1 cellular context compared by ENCODE assay signal in the genomic region with DNA sequence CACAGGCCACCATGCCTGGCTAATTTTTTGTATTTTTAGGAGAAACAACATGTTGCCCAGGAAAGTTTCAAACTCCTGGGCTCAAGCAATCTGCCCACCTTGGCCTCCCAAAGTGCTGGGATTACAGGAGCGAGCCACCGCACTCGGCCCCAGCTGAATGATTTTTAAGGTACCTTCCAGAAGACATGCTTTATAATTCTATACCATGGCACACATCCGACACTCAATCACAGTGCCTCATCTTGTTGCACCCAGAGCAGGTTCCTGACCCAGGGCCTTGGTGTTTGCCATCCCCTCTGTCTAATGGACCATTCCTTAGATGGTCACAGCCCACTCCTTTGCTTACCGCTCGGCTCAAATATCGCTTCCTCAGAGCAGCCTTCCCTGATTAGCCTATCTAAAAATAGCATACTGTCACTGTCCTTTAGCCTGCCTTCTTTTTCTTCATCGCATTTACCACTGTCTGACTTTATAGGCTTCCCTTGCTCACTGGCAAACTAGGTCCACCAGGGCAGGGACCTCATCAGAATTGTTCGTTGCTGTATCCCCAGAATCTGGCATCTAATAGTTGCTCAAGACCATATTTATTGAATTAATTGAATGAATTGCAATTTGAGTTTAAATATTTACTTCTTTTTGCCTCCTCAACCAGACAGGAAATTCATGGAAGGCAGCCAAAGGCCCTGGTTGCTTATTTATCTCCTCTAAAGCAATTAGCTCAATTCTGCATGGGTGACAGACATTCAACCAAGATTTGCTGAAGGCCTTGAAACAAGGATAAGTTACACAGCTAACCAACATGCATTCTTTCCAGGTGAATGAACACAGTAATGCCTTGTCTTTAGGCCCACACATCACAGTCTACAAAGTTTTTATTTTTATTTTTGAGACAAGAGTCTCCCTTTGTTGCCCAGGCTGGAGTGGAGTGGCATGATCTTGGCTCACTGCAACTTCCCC.
TF ChIP-seq lines count a peak whose summit lies in the region.

No MANE protein-coding gene starts in this region.

TF ChIP-seq in GM23338, 12 proteins besides CTCF, POLR2A, EP300 and RAD21 (continued from another document):
- TF ChIP-seq EZH2phosphoT487 (IDR thresholded peaks at IDR 0.05; ENCODE audit: unreplicated experiment), result no peak
- no peak for TF ChIP-seq CREB1 (CRISPR knock-in tag; IDR thresholded peaks at IDR 0.05; ENCODE audit: low read depth)
- TF ChIP-seq ZNF114 (CRISPR knock-in tag; IDR thresholded peaks at IDR 0.05), result no peak
- no peak for TF ChIP-seq NANOG (IDR thresholded peaks at IDR 0.05; ENCODE audit: borderline replicate concordance)
- TF ChIP-seq REST (IDR thresholded peaks at IDR 0.05; ENCODE audit: unreplicated experiment), result no peak
